9 cellular contexts compared by ENCODE assay signal in the genomic region with DNA sequence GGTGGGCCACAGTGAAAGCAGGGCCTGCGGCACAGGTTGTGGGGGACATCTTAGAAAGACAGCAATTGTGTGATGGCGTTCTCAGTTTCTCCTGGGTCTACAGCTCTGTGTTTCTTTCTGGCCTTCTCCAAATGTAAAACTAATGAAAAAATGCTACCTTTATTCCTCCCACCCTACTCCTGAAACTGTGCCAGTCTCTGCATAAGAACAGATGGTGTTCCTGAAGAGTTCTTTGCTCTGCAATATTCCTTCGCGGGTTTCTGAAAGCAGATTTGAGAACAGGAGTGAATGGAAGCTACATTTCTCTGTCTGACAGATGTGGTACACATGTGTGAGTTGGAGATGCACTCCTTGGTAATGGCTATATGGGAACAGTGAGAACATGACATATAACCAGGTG.
"Had no signal": no experiment of that assay in that cellular context is flagged by ENCODE, and none has a peak within 500 bp of the region (broad histone marks: within the 10 kb centered on the region; RNA-seq: fewer than 3 reads in every experiment).

No MANE protein-coding gene starts in this region.

- H3K4me3 ChIP-seq: GM23248, HAP-1, K562 had no signal

- ATAC-seq: HCT116, K562 had no signal

- H3K27ac Mint-ChIP-seq: HFFc6 had no signal

- H3K36me3 ChIP-seq: HAP-1 had no signal

- DNase-seq: GM23248, GOT3, H7, HFFc6, IMR-90, KG1 had no signal

- H3K9me3 Mint-ChIP-seq: HFFc6 had no signal

- H3K4me3 Mint-ChIP-seq: HFFc6 had no signal

- H3K9ac ChIP-seq: GM23248 had no signal

- H3K27ac ChIP-seq: GM23248 had no signal

- H3K9me3 ChIP-seq: HAP-1 had no signal

- H2AFZ ChIP-seq: GM23248 had no signal
